In the genomic region with DNA sequence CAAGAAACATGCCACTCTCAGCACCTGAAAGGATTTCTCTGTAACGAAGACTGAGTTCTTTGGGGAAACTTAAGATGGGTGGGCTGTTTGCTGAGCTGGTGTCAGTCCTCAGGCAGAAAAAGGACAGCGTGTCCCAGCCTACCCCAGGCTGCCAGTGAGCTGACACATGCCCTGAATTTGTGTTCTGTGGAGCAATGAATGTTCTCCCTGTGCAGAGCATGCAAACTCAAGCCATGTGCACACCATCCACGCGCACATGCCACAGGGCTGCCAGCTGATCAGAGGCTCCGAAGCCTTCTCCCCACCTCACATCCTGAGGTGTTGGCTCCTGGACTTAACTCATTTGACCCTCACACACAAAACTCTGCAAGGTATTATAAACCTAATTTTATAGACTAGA, we compare ENCODE assay signal across 16 cellular contexts.
"Had no signal": no experiment of that assay in that cellular context is flagged by ENCODE, and none has a peak within 500 bp of the region (broad histone marks: within the 10 kb centered on the region; RNA-seq: fewer than 3 reads in every experiment).

No MANE protein-coding gene starts in this region.

- H3K4me3 Mint-ChIP-seq: activated CD4-positive, alpha-beta T cell treated with anti-CD3 and anti-CD28 coated beads, Interleukin-2, amount 10 ng/mL, durations not matched to agents 7 days and 5 days; activated naive CD8-positive, alpha-beta T cell treated with anti-CD3 and anti-CD28 coated beads for 36 hours; endodermal cell; memory B cell; natural killer cell; T-helper 2 cell treated with Interferon-gamma antibody and Interleukin-4, amounts not matched to agents 5 μg/mL and 100 μg/mL, for 36 hours had no signal

- H3K4me3 ChIP-seq: hepatocyte, left lung, stomach, thoracic aorta had no signal

- H3K27me3 ChIP-seq: hepatocyte, left lung, stomach had no signal

- H3K9me3 Mint-ChIP-seq: activated CD4-positive, alpha-beta T cell treated with anti-CD3 and anti-CD28 coated beads, Interleukin-2, amount 10 ng/mL, durations not matched to agents 7 days and 5 days; activated naive CD8-positive, alpha-beta T cell treated with anti-CD3 and anti-CD28 coated beads for 36 hours; endodermal cell; memory B cell; natural killer cell; T-helper 2 cell treated with Interferon-gamma antibody and Interleukin-4, amounts not matched to agents 5 μg/mL and 100 μg/mL, for 36 hours had no signal

- H3K27ac ChIP-seq: hepatocyte, left lung, stomach, thoracic aorta had no signal

- DNase-seq: activated CD4-positive, alpha-beta T cell treated with anti-CD3 and anti-CD28 coated beads, Interleukin-2, amount 10 ng/mL, durations not matched to agents 7 days and 5 days; activated CD4-positive, CD25-positive, alpha-beta regulatory T cell; activated CD8-positive, alpha-beta memory T cell treated with anti-CD3 and anti-CD28 coated beads, Interleukin-2, amount 50 U/mL, for 48 hours; activated naive CD8-positive, alpha-beta T cell treated with anti-CD3 and anti-CD28 coated beads for 36 hours; endodermal cell; islet precursor cell; left lung; natural killer cell; stimulated activated CD4-positive, alpha-beta T cell treated with anti-CD3 and anti-CD28 coated beads, Interleukin-12 subunit alpha, Interleukin-12 subunit beta, amount 100 ng/mL, for 4 hours; stimulated activated CD4-positive, alpha-beta T cell treated with anti-CD3 and anti-CD28 coated beads, Interleukin-2, amount 100 ng/mL, for 24 hours; stomach had no signal

- H3K27ac Mint-ChIP-seq: activated CD4-positive, alpha-beta T cell treated with anti-CD3 and anti-CD28 coated beads, Interleukin-2, amount 10 ng/mL, durations not matched to agents 7 days and 5 days; activated naive CD8-positive, alpha-beta T cell treated with anti-CD3 and anti-CD28 coated beads for 36 hours; endodermal cell; memory B cell; T-helper 2 cell treated with Interferon-gamma antibody and Interleukin-4, amounts not matched to agents 5 μg/mL and 100 μg/mL, for 36 hours had no signal

- H3K4me1 ChIP-seq: left lung had no signal

- ATAC-seq: left lung, sciatic nerve had no signal

- H3K9me3 ChIP-seq: left lung, stomach, thoracic aorta had no signal

- H3K36me3 Mint-ChIP-seq: natural killer cell had no signal

- H3K79me2 ChIP-seq: hepatocyte had no signal

- H3K4me2 ChIP-seq: hepatocyte had no signal

- H2AFZ ChIP-seq: hepatocyte had no signal

- H3K4me1 Mint-ChIP-seq: activated CD4-positive, alpha-beta T cell treated with anti-CD3 and anti-CD28 coated beads, Interleukin-2, amount 10 ng/mL, durations not matched to agents 7 days and 5 days; activated naive CD8-positive, alpha-beta T cell treated with anti-CD3 and anti-CD28 coated beads for 36 hours; memory B cell had no signal

- H3K27me3 Mint-ChIP-seq: activated CD4-positive, alpha-beta T cell treated with anti-CD3 and anti-CD28 coated beads, Interleukin-2, amount 10 ng/mL, durations not matched to agents 7 days and 5 days; activated naive CD8-positive, alpha-beta T cell treated with anti-CD3 and anti-CD28 coated beads for 36 hours; memory B cell had no signal

- H3K36me3 ChIP-seq: left lung, stomach, thoracic aorta had no signal
